ENCODE assay signal across 8 cellular contexts in genomic region chr14:76768201-76768656, GRCh38. TPM values are rescaled to one million over a fixed set of nuclear protein-coding genes. Genes with fewer than 3 reads are reported as not detected.
A peak's percentile ranks its signal among the peaks of the same experiment; 100 is the strongest.
DNase-seq lines count a peak whose midpoint lies in the region; ATAC-seq and TF ChIP-seq lines count a peak whose summit lies in the region.

No MANE protein-coding gene starts in this region.

- H3K4me3 ChIP-seq in coronary artery: peak overlapping the region; percentile 14
- H3K4me3 ChIP-seq in mucosa of rectum (ENCODE audit: low read length in 2 of 2): no peak overlapping the region

- peaks cover 0 to 6% of the 10 kb centered on the region in 2 donors for H3K27me3 ChIP-seq in mucosa of rectum (ENCODE audit: control insufficient read depth in 2 of 2, insufficient read depth in 2 of 2, low read length in 2 of 2)
- H3K27me3 ChIP-seq in foreskin keratinocyte: peaks cover 54% of the 10 kb centered on the region

- H3K27me3 Mint-ChIP-seq in WTC11 (ENCODE audit: low read depth): peaks cover 29% of the 10 kb centered on the region
- peaks cover 36% of the 10 kb centered on the region for H3K27me3 Mint-ChIP-seq in stimulated activated naive CD8-positive, alpha-beta T cell treated with anti-CD3 and anti-CD28 coated beads, Interleukin-15, amount 100 ng/mL, for 72 hours

- H3K36me3 Mint-ChIP-seq in WTC11: no peaks in the 10 kb centered on the region

- no peak overlapping the region for H3K9ac ChIP-seq in mucosa of rectum (ENCODE audit: low read depth in 1 of 2, low read length in 2 of 2)

- H3K4me1 ChIP-seq in mucosa of rectum (ENCODE audit: control insufficient read depth in 2 of 2, insufficient read depth in 2 of 2, low read length in 2 of 2) (peaks cover 2 to 6% of the 10 kb centered on the region in 2 donors), foreskin keratinocyte (no peaks in the 10 kb centered on the region)

- H3K27ac ChIP-seq in coronary artery (peak overlapping the region; percentile 44 to 85), mucosa of rectum (ENCODE audit: low read depth in 2 of 2, low read length in 2 of 2) (peak overlapping the region; percentile 13 to 23), foreskin keratinocyte (no peak overlapping the region)

- no peaks in the 10 kb centered on the region for H3K9me3 Mint-ChIP-seq in WTC11
- no peaks in the 10 kb centered on the region for H3K9me3 Mint-ChIP-seq in stimulated activated naive CD8-positive, alpha-beta T cell treated with anti-CD3 and anti-CD28 coated beads, Interleukin-15, amount 100 ng/mL, for 72 hours

- POLR2A ChIA-PET in WTC11 (lab: Charles Lee): interaction anchor here (1.1 kb wide), 1 partner anchor 11 kb away, joined by 3 read pairs; no protein-coding TSS in a partner anchor

- no peak overlapping the region for H3K27ac Mint-ChIP-seq in WTC11
- H3K27ac Mint-ChIP-seq in stimulated activated naive CD8-positive, alpha-beta T cell treated with anti-CD3 and anti-CD28 coated beads, Interleukin-15, amount 100 ng/mL, for 72 hours: peak overlapping the region; percentile 80 to 89

- CTCF ChIA-PET in WTC11 (lab: Charles Lee): interaction anchor here (0.9 to 2.7 kb wide), 3 partner anchors 17 to 58 kb away, joined by 5 to 28 read pairs (median 12); no protein-coding TSS in a partner anchor

- TF ChIP-seq CTCF in WTC11 (IDR thresholded peaks at IDR 0.05) (no peak), coronary artery (IDR thresholded peaks at IDR 0.05) (no peak), foreskin keratinocyte (conservative IDR thresholded peaks at IDR 0.05) (no peak)

- H3K4me3 Mint-ChIP-seq in WTC11: peak overlapping the region; percentile 44
- peak overlapping the region; percentile 65 for H3K4me3 Mint-ChIP-seq in stimulated activated naive CD8-positive, alpha-beta T cell treated with anti-CD3 and anti-CD28 coated beads, Interleukin-15, amount 100 ng/mL, for 72 hours

- H3K4me1 Mint-ChIP-seq in WTC11: peaks cover 28% of the 10 kb centered on the region
- H3K4me1 Mint-ChIP-seq in stimulated activated naive CD8-positive, alpha-beta T cell treated with anti-CD3 and anti-CD28 coated beads, Interleukin-15, amount 100 ng/mL, for 72 hours: peaks cover 38% of the 10 kb centered on the region

- peak; percentile 89 for ATAC-seq in GM19351 (IDR thresholded peaks at IDR 0.05; ENCODE audit: unreplicated experiment)
- ATAC-seq in HG03432 (IDR thresholded peaks at IDR 0.05; ENCODE audit: unreplicated experiment): peak; percentile 94
- ATAC-seq in WTC11: peak; percentile 62
- ATAC-seq in stimulated activated naive CD8-positive, alpha-beta T cell treated with anti-CD3 and anti-CD28 coated beads, Interleukin-15, amount 100 ng/mL, for 72 hours: peak; percentile 98
- no peak for ATAC-seq in foreskin keratinocyte

- DNase-seq in WTC11 (ENCODE audit: low spot score) (peak; percentile 52), coronary artery (ENCODE audit: low spot score) (peak; percentile 81), foreskin keratinocyte (no peak), hepatic stellate cell (ENCODE audit: low spot score) (no peak)
- peak; percentile 44 to 66 for DNase-seq in stimulated activated naive CD8-positive, alpha-beta T cell treated with anti-CD3 and anti-CD28 coated beads, Interleukin-15, amount 100 ng/mL, for 72 hours

- H3K36me3 ChIP-seq in mucosa of rectum (ENCODE audit: control insufficient read depth in 2 of 2, insufficient read depth in 2 of 2, low read length in 2 of 2): no peaks in the 10 kb centered on the region

- no peaks in the 10 kb centered on the region for H3K9me3 ChIP-seq in mucosa of rectum (ENCODE audit: control insufficient read depth in 2 of 2, low read length in 2 of 2)

TF ChIP-seq in WTC11, 78 proteins besides CTCF, POLR2A, EP300 and RAD21:
- TF ChIP-seq GRHL2 (CRISPR knock-in tag; IDR thresholded peaks at IDR 0.05; ENCODE audit: insufficient replicate concordance, severe bottlenecking) (no peak), ZSCAN18 (CRISPR knock-in tag; IDR thresholded peaks at IDR 0.05) (no peak), OVOL2 (CRISPR knock-in tag; IDR thresholded peaks at IDR 0.05; ENCODE audit: borderline replicate concordance) (no peak), E2F1 (CRISPR knock-in tag; IDR thresholded peaks at IDR 0.05) (no peak)

RNA-seq across cellular contexts. Expression of gene VASH1, which starts 7.0 kb away (rescaled TPM):
- 7.2 to 10.9 TPM (median 10.5 TPM) in 3 replicates for total RNA-seq in WTC11 (2021)
- total RNA-seq in foreskin keratinocyte: 0.18 and 0.20 TPM in 2 replicates
- 0.18 and 0.39 TPM in 2 replicates for polyA plus RNA-seq in foreskin keratinocyte

RNA-seq across cellular contexts. Expression of gene ANGEL1, which starts 44.5 kb away (rescaled TPM):
- total RNA-seq in WTC11 (2021) (25.7 to 29.7 TPM (median 25.8 TPM) in 3 replicates), foreskin keratinocyte (9.5 and 10.1 TPM in 2 replicates)
- polyA plus RNA-seq in foreskin keratinocyte: 3.5 and 5.1 TPM in 2 replicates

RNA-seq across cellular contexts. Expression of gene LRRC74A, which starts 58.0 kb away (rescaled TPM):
- not detected in 3 replicates for total RNA-seq in WTC11 (2021)
- total RNA-seq in foreskin keratinocyte: not detected in 2 replicates
- not detected in 2 replicates for polyA plus RNA-seq in foreskin keratinocyte

Comparison
In these comparisons a context has a peak if more than half of its experiments do, and no peak if none do; other contexts are left out.
1. DNase-seq: peak in WTC11 (single experiment), coronary artery (single experiment) and stimulated activated naive CD8-positive, alpha-beta T cell treated with anti-CD3 and anti-CD28 coated beads, Interleukin-15, amount 100 ng/mL, for 72 hours (2 of 2); none in foreskin keratinocyte (0 of 2) and hepatic stellate cell (single experiment).